Comparison of ENCODE assay signal across 30 cellular contexts in genomic region chr16:64162613-64163375, GRCh38.
"Had no signal": no experiment of that assay in that cellular context is flagged by ENCODE, and none has a peak within 500 bp of the region (broad histone marks: within the 10 kb centered on the region; RNA-seq: fewer than 3 reads in every experiment).

No MANE protein-coding gene starts in this region.

- FAIRE-seq: TTC549 had no signal

- H3K79me2 ChIP-seq: parathyroid adenoma had no signal

- DNase-seq: activated CD4-positive, alpha-beta T cell treated with anti-CD3 and anti-CD28 coated beads for 4 hours; activated CD4-positive, alpha-beta T cell treated with anti-CD3 and anti-CD28 coated beads, Interleukin-2, amount 50 U/mL, for 48 hours; activated CD8-positive, alpha-beta memory T cell treated with anti-CD3 and anti-CD28 coated beads for 24 hours; activated effector memory CD4-positive, alpha-beta T cell treated with anti-CD3 and anti-CD28 coated beads, Interleukin-2, amount 50 U/mL, for 16 hours; activated naive CD4-positive, alpha-beta T cell treated with anti-CD3 and anti-CD28 coated beads for 36 hours; activated naive CD8-positive, alpha-beta T cell treated with anti-CD3 and anti-CD28 coated beads for 36 hours; cerebellar nuclear complex; effector memory CD8-positive, alpha-beta T cell; foreskin fibroblast; heart left ventricle; hypothalamus; kidney glomerular epithelial cell; left ventricle myocardium inferior; mammary epithelial cell; naive B cell; nephron progenitor cell; right cardiac atrium; stimulated activated CD4-positive, alpha-beta T cell treated with anti-CD3 and anti-CD28 coated beads, Interleukin-15, amount 100 ng/mL, for 24 hours; stimulated activated CD4-positive, alpha-beta T cell treated with anti-CD3 and anti-CD28 coated beads, Interleukin-2, amount 100 ng/mL, for 24 hours; stimulated activated naive CD4-positive, alpha-beta T cell; T-helper 9 cell; transverse colon had no signal

- H3K36me3 ChIP-seq: ascending aorta, cardiac muscle cell, heart left ventricle, left ventricle myocardium inferior, neutrophil, transverse colon had no signal

- H3K4me3 ChIP-seq: ascending aorta, cardiac muscle cell, coronary artery, heart left ventricle, left ventricle myocardium inferior, transverse colon had no signal

- H2AFZ ChIP-seq: parathyroid adenoma had no signal

- H3K9me3 ChIP-seq: ascending aorta, heart left ventricle, left ventricle myocardium inferior, neutrophil, transverse colon had no signal

- H3K27ac ChIP-seq: ascending aorta, cardiac muscle cell, coronary artery, heart left ventricle, left ventricle myocardium inferior, neutrophil, parathyroid adenoma, transverse colon, VCaP had no signal

- H3K4me1 ChIP-seq: ascending aorta, left ventricle myocardium inferior, parathyroid adenoma, transverse colon had no signal

- H3K27me3 ChIP-seq: ascending aorta, cardiac muscle cell, heart left ventricle, neutrophil, transverse colon had no signal

- ATAC-seq: effector memory CD8-positive, alpha-beta T cell; esophagus mucosa; heart left ventricle; right cardiac atrium had no signal

- H3K9ac ChIP-seq: parathyroid adenoma had no signal
